In the genomic region with DNA sequence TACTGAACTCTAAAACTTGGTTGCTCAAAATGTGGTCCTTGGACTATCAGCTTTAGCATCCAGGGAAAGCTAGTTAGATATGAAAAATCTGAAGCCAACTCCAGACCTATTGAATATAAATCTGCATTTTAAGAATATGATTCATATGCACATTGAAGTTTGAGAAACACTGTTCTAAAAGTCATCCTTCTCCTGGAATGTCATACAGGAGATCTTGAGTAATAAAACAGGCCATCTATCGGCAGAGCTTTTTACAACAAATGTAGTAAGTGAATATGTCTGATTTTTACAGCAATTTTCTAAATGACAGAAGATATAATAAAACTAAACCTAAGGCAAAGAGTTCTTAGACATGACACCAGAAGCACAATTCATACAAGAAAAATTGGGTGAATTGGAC, we compare ENCODE assay signal across 17 cellular contexts.
DNase-seq lines count a peak whose midpoint lies in the region; ATAC-seq, FAIRE-seq and TF ChIP-seq lines count a peak whose summit lies in the region.
"Had no signal": no experiment of that assay in that cellular context is flagged by ENCODE, and none has a peak within 500 bp of the region (broad histone marks: within the 10 kb centered on the region; RNA-seq: fewer than 3 reads in every experiment).

No MANE protein-coding gene starts in this region.

- POLR2A ChIA-PET in T-cell (lab: Charles Lee) = no interaction called here

- no peak for TF ChIP-seq CTCF in astrocyte (IDR thresholded peaks at IDR 0.05; ENCODE audit: insufficient read depth, low read depth, low read length)
- TF ChIP-seq CTCF in Peyer's patch (IDR thresholded peaks at IDR 0.05) = no peak

- H3K4me1 ChIP-seq in astrocyte (ENCODE audit: insufficient read depth, low read length) (peaks cover 18% of the 10 kb centered on the region), Peyer's patch (no peaks in the 10 kb centered on the region)

- H3K4me3 ChIP-seq in astrocyte (ENCODE audit: insufficient read depth, low read depth, low read length) (no peak overlapping the region), Peyer's patch (no peak overlapping the region)
- H3K4me3 ChIP-seq: GM23338 had no signal

- H3K27me3 Mint-ChIP-seq in astrocyte (ENCODE audit: low read depth, unreplicated experiment) (no peaks in the 10 kb centered on the region), T-cell (peaks cover 10 to 22% of the 10 kb centered on the region in 2 donors)

- H3K4me2 ChIP-seq in astrocyte (ENCODE audit: low read length) = no peak overlapping the region
- H3K4me2 ChIP-seq: GM23338 had no signal

- no peak for ATAC-seq in GM18502 (IDR thresholded peaks at IDR 0.05; ENCODE audit: poor library complexity, unreplicated experiment)
- no peak for ATAC-seq in T-cell (replicated peaks in 1 of 4)
- ATAC-seq: GM23338 had no signal

- DNase-seq in EH (ENCODE audit: low read depth) (peak; percentile 22), HCEC 1CT (peak; percentile 66), astrocyte (ENCODE audit: low read depth) (no peak), Peyer's patch (no peak), NCI-H2081 (lab: John Stamatoyannopoulos, UW) (no peak), T-cell (no peak)
- DNase-seq: CD4-positive, alpha-beta memory T cell; DMS79; GF-D8; H7; KG1 had no signal

- H3K4me1 Mint-ChIP-seq in astrocyte (ENCODE audit: low read depth, unreplicated experiment) (peaks cover 18% of the 10 kb centered on the region), T-cell (no peaks in the 10 kb centered on the region)
- H3K4me1 Mint-ChIP-seq: B cell; CD4-positive, alpha-beta memory T cell had no signal

- H4K20me1 ChIP-seq in astrocyte (ENCODE audit: insufficient read depth, low read length) = no peaks in the 10 kb centered on the region

- H3K27ac Mint-ChIP-seq in astrocyte (ENCODE audit: unreplicated experiment) = no peak overlapping the region
- no peak overlapping the region for H3K27ac Mint-ChIP-seq in T-cell
- H3K27ac Mint-ChIP-seq: B cell; CD4-positive, alpha-beta memory T cell; GM23338; IgD-negative memory B cell had no signal

- H3K9me3 Mint-ChIP-seq in astrocyte (ENCODE audit: unreplicated experiment) = peaks cover 2% of the 10 kb centered on the region
- peaks cover 0 to 6% (median 0%) of the 10 kb centered on the region in 3 donors for H3K9me3 Mint-ChIP-seq in T-cell
- H3K9me3 Mint-ChIP-seq: CD4-positive, alpha-beta memory T cell; GM23338 had no signal

- H3K4me3 Mint-ChIP-seq in astrocyte (ENCODE audit: unreplicated experiment) = no peak overlapping the region
- no peak overlapping the region for H3K4me3 Mint-ChIP-seq in T-cell
- H3K4me3 Mint-ChIP-seq: B cell; CD4-positive, alpha-beta memory T cell; GM23338; IgD-negative memory B cell had no signal

- no peak overlapping the region for H3K9ac ChIP-seq in astrocyte (ENCODE audit: low read length)

- H2AFZ ChIP-seq in astrocyte (ENCODE audit: low read depth, low read length) = no peak overlapping the region

- TF ChIP-seq POLR2A in Peyer's patch (IDR thresholded peaks at IDR 0.05) = no peak

- H3K36me3 ChIP-seq in astrocyte (ENCODE audit: insufficient read depth, low read length) (no peaks in the 10 kb centered on the region), Peyer's patch (no peaks in the 10 kb centered on the region)

- no peaks in the 10 kb centered on the region for H3K36me3 Mint-ChIP-seq in astrocyte (ENCODE audit: low read depth, unreplicated experiment)
- no peaks in the 10 kb centered on the region for H3K36me3 Mint-ChIP-seq in T-cell
- H3K36me3 Mint-ChIP-seq: CD4-positive, alpha-beta memory T cell had no signal

- CTCF ChIA-PET in T-cell (lab: Charles Lee) = no interaction called here

- peak; percentile 45 for FAIRE-seq in astrocyte (lab: Jason Lieb, UNC)
- FAIRE-seq: GM18507 had no signal

- H3K27ac ChIP-seq in astrocyte (ENCODE audit: low read depth, low read length) (no peak overlapping the region), Peyer's patch (no peak overlapping the region)
- H3K27ac ChIP-seq: C4-2B had no signal

- no peaks in the 10 kb centered on the region for H3K27me3 ChIP-seq in astrocyte (ENCODE audit: insufficient read depth, low read length)
- H3K27me3 ChIP-seq in Peyer's patch = no peaks in the 10 kb centered on the region

- H3K79me2 ChIP-seq in astrocyte (ENCODE audit: insufficient read depth, low read length) = no peaks in the 10 kb centered on the region

- H3K9me3 ChIP-seq in astrocyte (ENCODE audit: insufficient read depth, low read depth, low read length) (no peaks in the 10 kb centered on the region), Peyer's patch (no peaks in the 10 kb centered on the region)

Comparison
In these comparisons a context has a peak if more than half of its experiments do, and no peak if none do; other contexts are left out.
1. DNase-seq: peak in EH (single experiment) and HCEC 1CT (single experiment); none in astrocyte (single experiment), Peyer's patch (0 of 3), NCI-H2081 (0 of 2) and T-cell (0 of 34).